Comparison of ENCODE assay signal across 26 cellular contexts in genomic region chr17:78991906-78992532, GRCh38. TPM values are rescaled to one million over a fixed set of nuclear protein-coding genes. Genes with fewer than 3 reads are reported as not detected.
DNase-seq lines count a peak whose midpoint lies in the region; ATAC-seq and TF ChIP-seq lines count a peak whose summit lies in the region.
"Had no signal": no experiment of that assay in that cellular context is flagged by ENCODE, and none has a peak within 500 bp of the region (broad histone marks: within the 10 kb centered on the region; RNA-seq: fewer than 3 reads in every experiment).

No MANE protein-coding gene starts in this region.

- H3K36me3 Mint-ChIP-seq in Caco-2 (ENCODE audit: insufficient read depth, unreplicated experiment), result peaks cover 57% of the 10 kb centered on the region

- H3K27me3 ChIP-seq in SK-N-SH (ENCODE audit: insufficient read depth) (no peaks in the 10 kb centered on the region), Caco-2 (replicated peaks; ENCODE audit: control insufficient read depth, insufficient read depth, low read length) (no peaks in the 10 kb centered on the region), parathyroid adenoma (ENCODE audit: control insufficient read depth, insufficient read depth, low read length) (no peaks in the 10 kb centered on the region)
- H3K27me3 ChIP-seq: cardiac muscle cell, upper lobe of left lung had no signal

- H3K9ac ChIP-seq in SK-N-SH, result no peak overlapping the region
- H3K9ac ChIP-seq in parathyroid adenoma, result no peak overlapping the region
- H3K9ac ChIP-seq: GM23248 had no signal

- no peaks in the 10 kb centered on the region for H3K9me2 ChIP-seq in SK-N-SH

- H3F3A ChIP-seq in SK-N-SH (replicated peaks; ENCODE audit: insufficient read depth), result peaks cover 7% of the 10 kb centered on the region

- no peak for TF ChIP-seq RAD21 in SK-N-SH (IDR thresholded peaks at IDR 0.05; ENCODE audit: low read length)

- TF ChIP-seq CTCF in SK-N-SH (IDR thresholded peaks at IDR 0.05), result no peak
- TF ChIP-seq CTCF in Caco-2 (IDR thresholded peaks at IDR 0.05; ENCODE audit: insufficient read depth in 1 of 2, low read depth in 1 of 2, low read length in 1 of 2, severe bottlenecking in 1 of 2, unreplicated experiment in 1 of 2), result no peak
- TF ChIP-seq CTCF in parathyroid adenoma (IDR thresholded peaks at IDR 0.05), result no peak

- BruUV-seq in Caco-2 (replicated peaks; lab: Mats Ljungman, UMichigan), result TSS peak; percentile 40

- H4K20me1 ChIP-seq in SK-N-SH (ENCODE audit: insufficient read depth), result peaks cover 21% of the 10 kb centered on the region

- no peaks in the 10 kb centered on the region for H3K27me3 Mint-ChIP-seq in Caco-2 (ENCODE audit: insufficient read depth, unreplicated experiment)
- H3K27me3 Mint-ChIP-seq: activated CD4-positive, alpha-beta memory T cell treated with anti-CD3 and anti-CD28 coated beads for 36 hours; CD8-positive, alpha-beta memory T cell; stimulated activated naive CD8-positive, alpha-beta T cell treated with anti-CD3 and anti-CD28 coated beads, Interleukin-15, amount 100 ng/mL, for 72 hours had no signal

- H3K4me3 ChIP-seq in SK-N-SH (ENCODE audit: low read depth in 2 of 2, low read length in 1 of 2) (no peak overlapping the region), Caco-2 (ENCODE audit: low read depth, low read length) (no peak overlapping the region), parathyroid adenoma (ENCODE audit: low read depth, low read length) (no peak overlapping the region)
- H3K4me3 ChIP-seq: cardiac muscle cell, GM23248, upper lobe of left lung had no signal

- CTCF ChIA-PET in SK-N-SH (lab: Yijun Ruan, JAX) (interaction anchor here (1.0 to 11.1 kb wide), 12 partner anchors 12 to 402 kb away, joined by 3 to 133 read pairs (median 4); partner anchors contain the start of gene LGALS3BP), Caco-2 (lab: Charles Lee) (no interaction called here)

- H3K79me2 ChIP-seq in SK-N-SH (ENCODE audit: insufficient read depth) (peaks cover 23% of the 10 kb centered on the region; the same call in 1 of the 2 replicates), parathyroid adenoma (peaks cover 6% of the 10 kb centered on the region)

- H2AFZ ChIP-seq in SK-N-SH (ENCODE audit: low read depth) (no peak overlapping the region), parathyroid adenoma (no peak overlapping the region)
- H2AFZ ChIP-seq: GM23248 had no signal

- DNase-seq in SK-N-SH (peak; percentile 26), Caco-2 (peak in 1 of 2 experiments; percentile 20), epidermal melanocyte (ENCODE audit: insufficient read length, low spot score) (peak; percentile 5), kidney tubule cell (ENCODE audit: low spot score) (no peak), inferior parietal cortex (ENCODE audit: extremely low spot score) (no peak), NK-92 (lab: John Stamatoyannopoulos, UW; ENCODE audit: unreplicated experiment) (no peak)
- DNase-seq: activated CD4-positive, alpha-beta memory T cell treated with anti-CD3 and anti-CD28 coated beads for 36 hours; activated CD4-positive, CD25-positive, alpha-beta regulatory T cell; activated naive CD4-positive, alpha-beta T cell; anterior cingulate cortex; CD8-positive, alpha-beta memory T cell; DMS79; GF-D8; GM23248; KG1; NCI-H1417 treated with DMSO at 0.1 percent for 48 hours; NCI-H446; retina; stimulated activated CD4-positive, alpha-beta T cell treated with anti-CD3 and anti-CD28 coated beads, Interleukin-15, amount 100 ng/mL, for 24 hours; stimulated activated naive CD8-positive, alpha-beta T cell treated with anti-CD3 and anti-CD28 coated beads, Interleukin-15, amount 100 ng/mL, for 72 hours had no signal

- H3K4me1 ChIP-seq in SK-N-SH (ENCODE audit: control insufficient read depth in 1 of 2, insufficient read depth in 2 of 2, low read depth in 1 of 2, low read length in 1 of 2), result peaks cover 1 to 2% of the 10 kb centered on the region in 2 experiments; a peak in 3 of 4 replicates
- peaks cover 6% of the 10 kb centered on the region for H3K4me1 ChIP-seq in Caco-2
- peaks cover 19% of the 10 kb centered on the region for H3K4me1 ChIP-seq in parathyroid adenoma

- H3K4me2 ChIP-seq in SK-N-SH (no peak overlapping the region), parathyroid adenoma (ENCODE audit: low read length) (peak overlapping the region; percentile 13)

- intact Hi-C loops in Caco-2 (cut with micrococcal nuclease; ENCODE audit: unreplicated experiment), result no loop called here

- 98% methylated on average over 22 of the region's 22 CpGs for WGBS in SK-N-SH (ENCODE audit: low lambda C conversion rate)

- no peaks in the 10 kb centered on the region for H3K4me1 Mint-ChIP-seq in Caco-2 (ENCODE audit: low read depth, unreplicated experiment)

- ATAC-seq in SK-N-SH treated with all-trans-retinoic acid at 6 μM for 48 hours, result no peak
- ATAC-seq: stimulated activated naive CD8-positive, alpha-beta T cell treated with anti-CD3 and anti-CD28 coated beads, Interleukin-15, amount 100 ng/mL, for 72 hours had no signal

- H3K27ac ChIP-seq in SK-N-SH (ENCODE audit: low read depth in 2 of 2, low read length in 1 of 2) (no peak overlapping the region), parathyroid adenoma (no peak overlapping the region)
- H3K27ac ChIP-seq: 22Rv1, cardiac muscle cell, GM23248, upper lobe of left lung had no signal

- H3K27ac Mint-ChIP-seq in Caco-2 (ENCODE audit: unreplicated experiment), result no peak overlapping the region
- H3K27ac Mint-ChIP-seq: activated CD4-positive, alpha-beta memory T cell treated with anti-CD3 and anti-CD28 coated beads for 36 hours had no signal

- no peaks in the 10 kb centered on the region for H3K9me3 Mint-ChIP-seq in Caco-2 (ENCODE audit: unreplicated experiment)
- H3K9me3 Mint-ChIP-seq: activated CD4-positive, alpha-beta memory T cell treated with anti-CD3 and anti-CD28 coated beads for 36 hours; CD8-positive, alpha-beta memory T cell; stimulated activated naive CD8-positive, alpha-beta T cell treated with anti-CD3 and anti-CD28 coated beads, Interleukin-15, amount 100 ng/mL, for 72 hours had no signal

- no peak overlapping the region for H3K4me3 Mint-ChIP-seq in Caco-2 (ENCODE audit: unreplicated experiment)
- H3K4me3 Mint-ChIP-seq: activated CD4-positive, alpha-beta memory T cell treated with anti-CD3 and anti-CD28 coated beads for 36 hours; CD8-positive, alpha-beta memory T cell; stimulated activated naive CD8-positive, alpha-beta T cell treated with anti-CD3 and anti-CD28 coated beads, Interleukin-15, amount 100 ng/mL, for 72 hours had no signal

- H3K36me3 ChIP-seq in SK-N-SH (replicated peaks in 1 of 2; ENCODE audit: control insufficient read depth in 1 of 2, insufficient read depth in 2 of 2, low read length in 1 of 2) (peaks cover 43 to 63% of the 10 kb centered on the region in 2 experiments), Caco-2 (ENCODE audit: control insufficient read depth, insufficient read depth, low read length) (0 out of 2 replicates have a peak, but pooled peaks cover 2% of the 10 kb centered on the region), parathyroid adenoma (ENCODE audit: control insufficient read depth, insufficient read depth, low read length) (no peaks in the 10 kb centered on the region)

- H3K9me3 ChIP-seq in SK-N-SH, result no peaks in the 10 kb centered on the region
- H3K9me3 ChIP-seq in Caco-2, result no peaks in the 10 kb centered on the region
- H3K9me3 ChIP-seq in parathyroid adenoma (ENCODE audit: control insufficient read depth, low read length), result no peaks in the 10 kb centered on the region
- H3K9me3 ChIP-seq: upper lobe of left lung had no signal

- POLR2A ChIA-PET in SK-N-SH (lab: Yijun Ruan, JAX) (no interaction called here), Caco-2 (lab: Charles Lee) (no interaction called here)

- TF ChIP-seq EP300 in SK-N-SH (IDR thresholded peaks at IDR 0.05; ENCODE audit: borderline replicate concordance in 1 of 2, low read depth in 1 of 2, low read length in 1 of 2), result no peak

TF ChIP-seq in SK-N-SH, 30 proteins besides CTCF, POLR2A, EP300 and RAD21 (continues in another document):
- no peak for TF ChIP-seq MEF2A (IDR thresholded peaks at IDR 0.05; ENCODE audit: borderline replicate concordance, low read depth)
- no peak for TF ChIP-seq MAX (IDR thresholded peaks at IDR 0.05; ENCODE audit: low read depth)

TF ChIP-seq in SK-N-SH treated with all-trans-retinoic acid at 6 μM for 48 hours, 23 proteins besides CTCF, POLR2A, EP300 and RAD21:
- TF ChIP-seq ESRRG (CRISPR knock-in tag; IDR thresholded peaks at IDR 0.05), result no peak
- no peak for TF ChIP-seq RARB (CRISPR knock-in tag; IDR thresholded peaks at IDR 0.05)

RNA-seq across cellular contexts. Expression of gene LGALS3BP, which starts 12.3 kb away (rescaled TPM):
- polyA plus RNA-seq in SK-N-SH (2012; rRNA removed), result 272 and 579 TPM in 2 replicates
- 169 and 266 TPM in 2 replicates for polyA plus RNA-seq in SK-N-SH (2012; cell fraction: cytosol; rRNA removed)
- polyA plus RNA-seq in SK-N-SH (2012; cell fraction: nucleus; rRNA removed), result 757 and 838 TPM in 2 replicates
- total RNA-seq in Caco-2 (2022), result 65.4 and 68.1 TPM in 2 replicates

RNA-seq across cellular contexts. Expression of gene CANT1, which starts 17.5 kb away (rescaled TPM):
- polyA plus RNA-seq in SK-N-SH (2012; rRNA removed), result 83.8 and 87.4 TPM in 2 replicates
- polyA plus RNA-seq in SK-N-SH (2012; cell fraction: cytosol; rRNA removed), result 47.2 and 67.5 TPM in 2 replicates
- 55.9 and 68.2 TPM in 2 replicates for polyA plus RNA-seq in SK-N-SH (2012; cell fraction: nucleus; rRNA removed)
- 68.9 and 86.4 TPM in 2 replicates for total RNA-seq in Caco-2 (2022)

RNA-seq across cellular contexts. Expression of gene C1QTNF1, which starts 31.9 kb away (rescaled TPM):
- 11.6 and 14.3 TPM in 2 replicates for polyA plus RNA-seq in SK-N-SH (2012; rRNA removed)
- polyA plus RNA-seq in SK-N-SH (2012; cell fraction: cytosol; rRNA removed), result 5.3 and 10.0 TPM in 2 replicates
- 9.1 and 10.1 TPM in 2 replicates for polyA plus RNA-seq in SK-N-SH (2012; cell fraction: nucleus; rRNA removed)
- total RNA-seq in Caco-2 (2022), result 16.1 and 19.9 TPM in 2 replicates
- total RNA-seq: OCI-LY7 had no signal
- polyA plus RNA-seq: CD8-positive, alpha-beta memory T cell had no signal

Comparison
In these comparisons a context has a peak if more than half of its experiments do, and no peak if none do; other contexts are left out.
1. DNase-seq: peak in SK-N-SH (single experiment) and epidermal melanocyte (single experiment); none in kidney tubule cell (single experiment), inferior parietal cortex (single experiment) and NK-92 (single experiment).